Comparison of ENCODE assay signal across 8 cellular contexts in the genomic region with DNA sequence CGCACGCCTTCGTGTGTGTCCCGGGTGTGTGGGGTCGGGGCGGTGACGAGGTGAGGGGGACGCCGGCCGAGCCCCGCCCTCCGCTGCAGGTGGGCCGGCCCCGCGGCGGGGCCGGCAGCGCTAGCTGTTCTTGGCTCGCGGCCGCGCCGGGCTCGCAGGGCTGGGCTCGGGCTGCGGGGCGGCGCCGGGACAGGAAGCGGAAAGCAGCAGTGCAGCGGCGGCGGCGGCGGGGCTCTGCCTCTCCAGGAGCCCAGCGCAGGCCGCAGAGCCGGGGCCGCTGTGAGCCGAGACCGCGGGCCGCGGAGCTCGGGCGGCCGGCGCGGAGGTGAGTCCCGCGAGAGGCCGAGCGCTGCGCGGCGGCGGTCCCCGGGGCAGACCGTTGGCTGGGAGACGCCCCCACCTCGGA. TPM values are rescaled to one million over a fixed set of nuclear protein-coding genes. Genes with fewer than 3 reads are reported as not detected.
A peak's percentile ranks its signal among the peaks of the same experiment; 100 is the strongest.
DNase-seq lines count a peak whose midpoint lies in the region; ATAC-seq and TF ChIP-seq lines count a peak whose summit lies in the region.

A gene (plus strand): TSS at position 209 of the 406 bp plus-strand sequence. CDS start 9,444 bp downstream, outside the sequence.

- TF ChIP-seq CTCF in HFF-Myc (IDR thresholded peaks at IDR 0.05; ENCODE audit: low read depth, low read length, missing control alignments): no peak
- no peak for TF ChIP-seq CTCF in choroid plexus epithelial cell (conservative IDR thresholded peaks at IDR 0.05; ENCODE audit: low read depth, low read length)

- intact Hi-C loops in Right ventricle myocardium inferior (cut with DNase I) (loop anchor here (5.0 kb wide), 1 partner anchor 34 kb away; no protein-coding TSS in a partner anchor), cardiac septum (cut with DNase I) (no loop called here)
- intact Hi-C loops in T-helper 2 cell treated with Interferon-gamma antibody and Interleukin-4, amounts not matched to agents 100 ng/mL and 5 ng/mL, for 36 hours (cut with micrococcal nuclease): loop anchor here (1.0 to 10.0 kb wide), 4 partner anchors 731 to 1057 kb away; a partner anchor contains a TSS

- DNase-seq in Right ventricle myocardium inferior (ENCODE audit: missing footprints) (peak; percentile 87), cardiac septum (ENCODE audit: low spot score) (no peak), HFF-Myc (ENCODE audit: extremely low read depth, low read depth) (no peak), M059J (ENCODE audit: low read depth) (peak; percentile 68), choroid plexus epithelial cell (ENCODE audit: low read depth) (peak; percentile 61), left lobe of liver (ENCODE audit: low spot score) (peak; percentile 79)
- DNase-seq in stimulated activated CD8-positive, alpha-beta memory T cell treated with anti-CD3 and anti-CD28 coated beads, Interleukin-4, amount 100 ng/mL, for 24 hours (ENCODE audit: low read depth): peak; percentile 22

- H3K4me3 ChIP-seq in HFF-Myc (replicated peaks; ENCODE audit: low read depth, low read length): peak within 1 kb of the TSS; percentile 80
- H3K4me3 ChIP-seq in choroid plexus epithelial cell (ENCODE audit: low read depth, low read length): peak within 1 kb of the TSS; percentile 73

- ATAC-seq in Right ventricle myocardium inferior (peak; percentile 89), left lobe of liver (peak; percentile 93)

RNA-seq across cellular contexts. Expression of the gene that starts here (rescaled TPM):
- total RNA-seq in Right ventricle myocardium inferior (6.5 TPM), cardiac septum (7.8 TPM), left lobe of liver (3.6 TPM)
- total RNA-seq in M059J (2014; rRNA removed; shearing (Covaris generic)): 14.3 and 24.5 TPM in 2 replicates
- 14.4 and 16.8 TPM in 2 replicates for total RNA-seq in T-helper 2 cell treated with Interferon-gamma antibody and Interleukin-4, amounts not matched to agents 100 ng/mL and 5 ng/mL, for 36 hours

Comparison
In these comparisons a context has a peak if more than half of its experiments do, and no peak if none do; other contexts are left out.
1. DNase-seq: peak in Right ventricle myocardium inferior (single experiment), M059J (single experiment), choroid plexus epithelial cell (single experiment), left lobe of liver (single experiment) and stimulated activated CD8-positive, alpha-beta memory T cell treated with anti-CD3 and anti-CD28 coated beads, Interleukin-4, amount 100 ng/mL, for 24 hours (single experiment); none in cardiac septum (single experiment) and HFF-Myc (single experiment).